9 cellular contexts compared by ENCODE assay signal in the genomic region with DNA sequence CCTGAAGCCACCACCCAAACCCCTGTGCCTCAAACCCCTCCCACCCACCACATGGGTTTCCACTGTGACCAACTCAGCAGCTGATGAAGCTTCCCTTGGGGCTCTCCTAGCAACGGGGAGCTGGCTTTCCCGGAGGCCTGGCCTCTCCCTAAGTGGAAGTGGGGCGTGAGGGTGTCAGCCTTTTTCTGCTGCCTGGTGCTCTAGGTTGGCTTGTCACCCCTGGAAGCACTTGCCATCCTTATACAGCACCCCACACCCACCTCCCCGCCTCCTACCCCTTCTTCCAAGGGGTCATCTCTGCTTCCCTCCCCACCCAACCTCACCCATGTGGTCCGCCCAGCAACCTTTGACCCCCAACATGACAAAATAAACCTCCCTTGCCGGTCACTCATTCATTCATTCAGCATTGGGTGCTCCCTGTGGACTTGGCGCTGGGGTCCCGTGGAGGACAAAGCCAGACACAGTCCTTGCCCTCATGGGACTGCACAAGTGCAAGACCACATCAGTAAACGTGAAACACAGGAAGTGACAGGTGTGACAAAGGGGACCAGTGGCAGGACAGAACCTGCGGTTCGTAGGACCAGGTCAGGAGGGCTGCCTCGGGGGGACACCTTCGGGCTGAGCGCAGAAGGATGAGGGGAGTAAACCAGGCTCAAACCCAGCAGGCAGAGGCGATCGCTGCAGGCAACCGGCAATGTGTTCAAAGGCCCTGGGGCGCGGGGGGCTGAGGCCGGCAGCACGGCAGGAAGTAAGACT.
DNase-seq lines count a peak whose midpoint lies in the region; ATAC-seq and TF ChIP-seq lines count a peak whose summit lies in the region.
"Had no signal": no experiment of that assay in that cellular context is flagged by ENCODE, and none has a peak within 500 bp of the region (broad histone marks: within the 10 kb centered on the region; RNA-seq: fewer than 3 reads in every experiment).

No MANE protein-coding gene starts in this region.

- CTCF ChIA-PET in activated naive CD4-positive, alpha-beta T cell treated with anti-CD3 and anti-CD28 coated beads for 36 hours (lab: Charles Lee), result interaction anchor here (1.0 to 2.0 kb wide), 5 partner anchors 49 to 147 kb away, joined by 3 to 8 read pairs (median 3); no protein-coding TSS in a partner anchor

- TF ChIP-seq CTCF in left lung (IDR thresholded peaks at IDR 0.05), result no peak
- no peak for TF ChIP-seq CTCF in tibial nerve (IDR thresholded peaks at IDR 0.05)

- intact Hi-C loops in activated naive CD4-positive, alpha-beta T cell treated with anti-CD3 and anti-CD28 coated beads for 36 hours (cut with micrococcal nuclease), result loop anchor here (1.0 to 2.0 kb wide), 3 partner anchors 45 to 146 kb away; no protein-coding TSS in a partner anchor
- intact Hi-C loops in left lung (cut with DNase I), result loop anchor here in 1 of 2 donors (10.0 kb wide), 1 partner anchor 99 kb away; no protein-coding TSS in a partner anchor

- H3K27ac ChIP-seq in left lung (peak overlapping the region; percentile 85 to 89), tibial nerve (peak overlapping the region; percentile 66 to 97 (median 91))

- no peak for TF ChIP-seq POLR2A in tibial nerve (IDR thresholded peaks at IDR 0.05)

- no peaks in the 10 kb centered on the region for H3K27me3 ChIP-seq in left lung
- H3K27me3 ChIP-seq in tibial nerve, result no peaks in the 10 kb centered on the region

- DNase-seq in activated naive CD4-positive, alpha-beta T cell treated with anti-CD3 and anti-CD28 coated beads for 36 hours, result peak; percentile 57
- DNase-seq in activated naive CD4-positive, alpha-beta T cell (lab: John Stamatoyannopoulos, UW), result no peak
- no peak for DNase-seq in activated T-cell treated with anti-CD3 and anti-CD28 coated beads, Interleukin-2, amount 50 U/mL, for 4 hours
- DNase-seq in left lung (peak; percentile 37 to 74), tibial nerve (ENCODE audit: low spot score in 2 of 2) (peak in 1 of 2 donors; percentile 14), dedifferentiated amniotic fluid mesenchymal stem cell (ENCODE audit: extremely low spot score) (no peak), NCI-H2081 (lab: John Stamatoyannopoulos, UW) (no peak)

- no peaks in the 10 kb centered on the region for H3K36me3 Mint-ChIP-seq in activated naive CD4-positive, alpha-beta T cell treated with anti-CD3 and anti-CD28 coated beads for 36 hours (ENCODE audit: low read depth)
- H3K36me3 Mint-ChIP-seq in activated T-cell treated with anti-CD3 and anti-CD28 coated beads, Interleukin-2, amount 50 U/mL, for 4 hours (ENCODE audit: insufficient read depth), result no peaks in the 10 kb centered on the region
- H3K36me3 Mint-ChIP-seq: mesothelial cell of epicardium had no signal

- peak overlapping the region; percentile 22 for H3K4me3 Mint-ChIP-seq in activated naive CD4-positive, alpha-beta T cell treated with anti-CD3 and anti-CD28 coated beads for 36 hours
- peak overlapping the region; percentile 11 for H3K4me3 Mint-ChIP-seq in activated T-cell treated with anti-CD3 and anti-CD28 coated beads, Interleukin-2, amount 50 U/mL, for 4 hours
- H3K4me3 Mint-ChIP-seq: mesothelial cell of epicardium had no signal

- no peak overlapping the region for H3K4me3 ChIP-seq in left lung
- H3K4me3 ChIP-seq in tibial nerve, result no peak overlapping the region

- H3K4me1 ChIP-seq in left lung (peaks cover 40 to 84% of the 10 kb centered on the region in 2 donors), tibial nerve (peaks cover 0 to 100% (median 66%) of the 10 kb centered on the region in 4 donors)

- H3K4me1 Mint-ChIP-seq in activated naive CD4-positive, alpha-beta T cell treated with anti-CD3 and anti-CD28 coated beads for 36 hours (ENCODE audit: low read depth), result peaks cover 41% of the 10 kb centered on the region
- peaks cover 46% of the 10 kb centered on the region for H3K4me1 Mint-ChIP-seq in activated T-cell treated with anti-CD3 and anti-CD28 coated beads, Interleukin-2, amount 50 U/mL, for 4 hours (ENCODE audit: low read depth)

- no peak for TF ChIP-seq EP300 in tibial nerve (IDR thresholded peaks at IDR 0.05)

- no peaks in the 10 kb centered on the region for H3K27me3 Mint-ChIP-seq in activated naive CD4-positive, alpha-beta T cell treated with anti-CD3 and anti-CD28 coated beads for 36 hours (ENCODE audit: low read depth)
- H3K27me3 Mint-ChIP-seq in activated T-cell treated with anti-CD3 and anti-CD28 coated beads, Interleukin-2, amount 50 U/mL, for 4 hours (ENCODE audit: low read depth), result no peaks in the 10 kb centered on the region

- ATAC-seq in activated T-cell treated with anti-CD3 and anti-CD28 coated beads, Interleukin-2, amount 50 U/mL, for 4 hours, result peak in 1 of 2 donors; percentile 3
- no peak for ATAC-seq in left lung
- ATAC-seq in HG02642 (IDR thresholded peaks at IDR 0.05; ENCODE audit: poor library complexity, unreplicated experiment), result no peak

- no peaks in the 10 kb centered on the region for H3K9me3 Mint-ChIP-seq in activated naive CD4-positive, alpha-beta T cell treated with anti-CD3 and anti-CD28 coated beads for 36 hours
- H3K9me3 Mint-ChIP-seq in activated T-cell treated with anti-CD3 and anti-CD28 coated beads, Interleukin-2, amount 50 U/mL, for 4 hours, result no peaks in the 10 kb centered on the region
- H3K9me3 Mint-ChIP-seq: mesothelial cell of epicardium had no signal

- H3K9me3 ChIP-seq in left lung (no peaks in the 10 kb centered on the region), tibial nerve (no peaks in the 10 kb centered on the region)

- H3K27ac Mint-ChIP-seq in activated naive CD4-positive, alpha-beta T cell treated with anti-CD3 and anti-CD28 coated beads for 36 hours, result peak overlapping the region; percentile 82

- H3K36me3 ChIP-seq in left lung, result peaks cover 0 to 11% of the 10 kb centered on the region in 2 donors
- H3K36me3 ChIP-seq in tibial nerve, result no peaks in the 10 kb centered on the region

- WGBS in tibial nerve, 2 donors, result 78% methylated on average over 20 to 21 of the region's 21 CpGs

Comparison
In these comparisons a context has a peak if more than half of its experiments do, and no peak if none do; other contexts are left out.
1. DNase-seq: peak in activated naive CD4-positive, alpha-beta T cell treated with anti-CD3 and anti-CD28 coated beads for 36 hours (single experiment) and left lung (2 of 2); none in activated naive CD4-positive, alpha-beta T cell (0 of 4), activated T-cell treated with anti-CD3 and anti-CD28 coated beads, Interleukin-2, amount 50 U/mL, for 4 hours (single experiment), dedifferentiated amniotic fluid mesenchymal stem cell (single experiment) and NCI-H2081 (0 of 2).